Comparison of ENCODE assay signal across 16 cellular contexts in genomic region chr6:47697925-47698324, GRCh38. TPM values are rescaled to one million over a fixed set of nuclear protein-coding genes. Genes with fewer than 3 reads are reported as not detected.
DNase-seq lines count a peak whose midpoint lies in the region; ATAC-seq and TF ChIP-seq lines count a peak whose summit lies in the region.
"Had no signal": no experiment of that assay in that cellular context is flagged by ENCODE, and none has a peak within 500 bp of the region (broad histone marks: within the 10 kb centered on the region; RNA-seq: fewer than 3 reads in every experiment).

No MANE protein-coding gene starts in this region.

- no peak overlapping the region for H4K8ac ChIP-seq in mesendoderm (ENCODE audit: low read depth, low read length)

- H3K27ac ChIP-seq in right atrium auricular region, result peak overlapping the region in 1 of 2 donors; percentile 29
- H3K27ac ChIP-seq in mesendoderm (ENCODE audit: low read depth, low read length), result no peak overlapping the region
- H3K27ac ChIP-seq: C4-2B, KMS-11 had no signal

- H3K4me2 ChIP-seq in mesendoderm (ENCODE audit: low read length), result no peak overlapping the region
- H3K4me2 ChIP-seq: KMS-11 had no signal

- H3K4me3 ChIP-seq in right atrium auricular region, result no peak overlapping the region
- no peak overlapping the region for H3K4me3 ChIP-seq in mesendoderm (ENCODE audit: low read length)
- H3K4me3 ChIP-seq: MG63 had no signal

- no CpG with 5 or more reads among the region's 2 CpGs for WGBS in mesendoderm (ENCODE audit: extremely low coverage, insufficient coverage, low lambda C conversion rate)

- no peak overlapping the region for H4K5ac ChIP-seq in mesendoderm (ENCODE audit: low read length)

- no peaks in the 10 kb centered on the region for H3K79me1 ChIP-seq in mesendoderm (ENCODE audit: low read length)

- H3K9ac ChIP-seq in mesendoderm (ENCODE audit: low read length), result no peak overlapping the region
- H3K9ac ChIP-seq: KMS-11 had no signal

- no peak overlapping the region for H2BK5ac ChIP-seq in mesendoderm (ENCODE audit: low read length)

- no peak overlapping the region for H3K18ac ChIP-seq in mesendoderm (ENCODE audit: low read length)

- H3K36me3 ChIP-seq in right atrium auricular region (no peaks in the 10 kb centered on the region), mesendoderm (ENCODE audit: control insufficient read depth, insufficient read depth, low read length) (no peaks in the 10 kb centered on the region)
- H3K36me3 ChIP-seq: MG63 had no signal

- H3K79me2 ChIP-seq in mesendoderm (ENCODE audit: control insufficient read depth, insufficient read depth, low read length), result no peaks in the 10 kb centered on the region

- no peak overlapping the region for H3K56ac ChIP-seq in mesendoderm (ENCODE audit: low read length)

- no peak for DNase-seq in Right ventricle myocardium superior
- no peak for DNase-seq in right atrium auricular region (ENCODE audit: low spot score)
- DNase-seq in SK-MEL-5 (ENCODE audit: low read depth, low spot score), result peak; percentile 6
- DNase-seq in mesendoderm, result no peak
- DNase-seq in stimulated activated CD4-positive, alpha-beta T cell treated with anti-CD3 and anti-CD28 coated beads, Interleukin-1b, Interleukin-23, amount 100 ng/mL, for 48 hours, result no peak
- no peak for DNase-seq in head of caudate nucleus
- no peak for DNase-seq in D341Med (ENCODE audit: low spot score)
- DNase-seq: NCI-H1092 treated with DMSO at 0.1 percent for 48 hours, NCI-H1694, NCI-H510A treated with DMSO at 0.1 percent for 48 hours, NCI-H82 had no signal

- in situ Hi-C loops in SK-MEL-5 (cut with HindIII; ENCODE audit: low pct_unique_long_range_greater_than_20kb, low sequenced_read_pairs), result no loop called here

- peak; percentile 48 for ATAC-seq in Right ventricle myocardium superior (ENCODE audit: poor library complexity)
- ATAC-seq in HG03571 (IDR thresholded peaks at IDR 0.05; ENCODE audit: unreplicated experiment), result no peak

- H3K4me1 ChIP-seq in right atrium auricular region, result peaks cover 0 to 7% of the 10 kb centered on the region in 2 donors
- H3K4me1 ChIP-seq in mesendoderm (ENCODE audit: control insufficient read depth, low read depth, low read length), result peaks cover 2% of the 10 kb centered on the region

- H3K23ac ChIP-seq in mesendoderm (ENCODE audit: low read length), result no peak overlapping the region

- intact Hi-C loops in Right ventricle myocardium superior (cut with DNase I), result no loop called here
- intact Hi-C loops in head of caudate nucleus (cut with DNase I), result no loop called here

- no peaks in the 10 kb centered on the region for H3K9me3 ChIP-seq in right atrium auricular region
- H3K9me3 ChIP-seq: MG63 had no signal

- no peaks in the 10 kb centered on the region for H3K27me3 ChIP-seq in right atrium auricular region
- H3K27me3 ChIP-seq in mesendoderm (ENCODE audit: insufficient read depth, low read length, poor library complexity), result no peaks in the 10 kb centered on the region
- H3K27me3 ChIP-seq: MG63 had no signal

- H3K4ac ChIP-seq in mesendoderm (ENCODE audit: low read depth, low read length), result no peak overlapping the region

- H2BK120ac ChIP-seq in mesendoderm (ENCODE audit: low read depth, low read length), result no peak overlapping the region

- no peak overlapping the region for H2AK5ac ChIP-seq in mesendoderm (ENCODE audit: low read length)

- H2BK15ac ChIP-seq in mesendoderm (replicated peaks; ENCODE audit: low read depth), result peak overlapping the region; percentile 27

- TF ChIP-seq CTCF in right atrium auricular region (IDR thresholded peaks at IDR 0.05), result no peak

RNA-seq across cellular contexts. Expression of gene ADGRF4, which starts 0.5 kb away (rescaled TPM):
- total RNA-seq in Right ventricle myocardium superior, result not detected
- under 1 TPM in 1 of 2 donors, not detected in 1; 0.86 TPM for total RNA-seq in right atrium auricular region
- 0.05 and 0.11 TPM in 2 replicates for total RNA-seq in SK-MEL-5 (2014; rRNA removed; shearing (Covaris generic))
- 0.04 and 0.06 TPM in 2 replicates for polyA plus RNA-seq in SK-MEL-5 (2015; cell fraction: cytosol; rRNA removed)
- not detected in 2 replicates for polyA plus RNA-seq in SK-MEL-5 (2015; cell fraction: nucleus; rRNA removed)
- polyA plus RNA-seq in mesendoderm (2013, experiment 1 of 2), result 0.25 TPM
- 0.22 TPM for polyA plus RNA-seq in mesendoderm (2013, experiment 2 of 2)
- total RNA-seq: A673 had no signal
